In the genomic region with DNA sequence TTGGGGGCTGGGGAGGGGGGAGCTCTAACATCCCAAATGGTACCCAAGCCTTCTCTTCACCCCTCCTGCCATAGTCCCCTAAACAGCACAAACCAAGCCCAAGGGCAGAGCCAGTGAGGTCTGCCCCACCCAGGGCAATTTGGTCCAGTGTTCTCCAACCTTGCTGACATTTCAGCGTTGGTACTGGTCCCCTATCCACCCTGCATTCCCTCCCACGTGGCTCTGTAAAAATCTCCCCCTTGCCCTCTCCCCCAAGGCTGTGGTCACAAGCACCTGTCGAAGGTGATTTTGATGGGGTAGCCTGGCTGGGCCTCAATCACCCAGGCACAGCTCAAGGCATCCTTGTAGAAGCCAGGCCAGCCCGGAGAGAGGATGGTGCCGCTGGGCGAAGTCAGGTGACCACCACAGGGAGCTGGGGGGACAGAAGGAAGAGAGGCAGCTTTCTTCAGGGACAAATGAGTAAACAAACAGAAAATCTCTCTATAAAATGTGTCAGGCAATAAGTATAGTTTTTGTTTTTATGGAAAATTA, we compare ENCODE assay signal across 6 cellular contexts.
"Had no signal": no experiment of that assay in that cellular context is flagged by ENCODE, and none has a peak within 500 bp of the region (broad histone marks: within the 10 kb centered on the region; RNA-seq: fewer than 3 reads in every experiment).

No MANE protein-coding gene starts in this region.

- H3K4me3 Mint-ChIP-seq: GM23338, H9, IgD-negative memory B cell had no signal

- H3K27ac ChIP-seq: HL-60 had no signal

- ATAC-seq: GM23338, HepG2 had no signal

- H3K4me1 Mint-ChIP-seq: GM23338 had no signal

- DNase-seq: H9, HCEC 1CT had no signal

- H3K9me3 Mint-ChIP-seq: GM23338, H9, IgD-negative memory B cell had no signal

- H3K4me3 ChIP-seq: GM23338 had no signal

- H3K27ac Mint-ChIP-seq: IgD-negative memory B cell had no signal
